Comparison of ENCODE assay signal across 11 cellular contexts in the genomic region with DNA sequence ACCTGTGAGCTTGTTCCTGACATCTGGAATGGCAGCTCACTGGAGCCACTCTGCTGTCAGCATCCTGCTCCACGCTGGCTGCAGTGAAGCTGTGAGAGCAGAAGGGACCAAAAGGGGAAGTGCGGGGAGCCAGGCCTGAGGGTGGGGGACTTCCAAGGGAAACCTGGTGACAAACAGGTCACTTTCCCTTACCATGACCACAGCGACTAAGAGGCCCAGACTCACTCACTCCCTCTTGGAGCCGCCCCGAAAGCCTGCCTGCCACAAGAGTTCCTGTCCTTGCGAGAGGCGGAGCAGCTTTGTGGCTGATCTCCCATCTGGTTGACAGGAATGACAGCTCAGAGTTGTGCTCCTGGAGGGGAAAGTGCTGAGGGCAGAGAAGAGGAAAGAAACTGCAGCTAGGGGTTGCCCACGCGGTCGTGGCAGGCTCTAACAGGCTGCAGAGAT.
A peak's percentile ranks its signal among the peaks of the same experiment; 100 is the strongest.
DNase-seq lines count a peak whose midpoint lies in the region; ATAC-seq and TF ChIP-seq lines count a peak whose summit lies in the region.
"Had no signal": no experiment of that assay in that cellular context is flagged by ENCODE, and none has a peak within 500 bp of the region (broad histone marks: within the 10 kb centered on the region; RNA-seq: fewer than 3 reads in every experiment).

No MANE protein-coding gene starts in this region.

- H3K9me3 ChIP-seq in vagina (no peaks in the 10 kb centered on the region), mucosa of descending colon (no peaks in the 10 kb centered on the region)
- no peaks in the 10 kb centered on the region for H3K9me3 ChIP-seq in CD8-positive, alpha-beta memory T cell (ENCODE audit: low read length)

- TF ChIP-seq POLR2A in vagina (IDR thresholded peaks at IDR 0.05) = no peak

- no peaks in the 10 kb centered on the region for H3K36me3 ChIP-seq in vagina
- no peaks in the 10 kb centered on the region for H3K36me3 ChIP-seq in mucosa of descending colon (ENCODE audit: low read depth)
- H3K36me3 ChIP-seq in CD8-positive, alpha-beta memory T cell (ENCODE audit: insufficient read depth, low read length) = no peaks in the 10 kb centered on the region

- H3K4me3 Mint-ChIP-seq in CD8-positive, alpha-beta memory T cell = no peak overlapping the region
- H3K4me3 Mint-ChIP-seq: activated naive CD4-positive, alpha-beta T cell treated with anti-CD3 and anti-CD28 coated beads, Interleukin-2, amount 50 U/mL, for 24 hours had no signal

- H3K4me1 ChIP-seq in vagina = no peaks in the 10 kb centered on the region
- H3K4me1 ChIP-seq in mucosa of descending colon (ENCODE audit: low read depth) = no peaks in the 10 kb centered on the region
- H3K4me1 ChIP-seq in CD8-positive, alpha-beta memory T cell (ENCODE audit: insufficient read depth, low read length) = no peaks in the 10 kb centered on the region

- H3K27me3 Mint-ChIP-seq in CD8-positive, alpha-beta memory T cell = peaks cover 0 to 4% of the 10 kb centered on the region in 2 donors

- H3K27ac Mint-ChIP-seq in CD8-positive, alpha-beta memory T cell = no peak overlapping the region
- H3K27ac Mint-ChIP-seq: activated naive CD4-positive, alpha-beta T cell treated with anti-CD3 and anti-CD28 coated beads, Interleukin-2, amount 50 U/mL, for 24 hours had no signal

- H3K4me1 Mint-ChIP-seq in CD8-positive, alpha-beta memory T cell = no peaks in the 10 kb centered on the region
- H3K4me1 Mint-ChIP-seq: activated naive CD4-positive, alpha-beta T cell treated with anti-CD3 and anti-CD28 coated beads, Interleukin-2, amount 50 U/mL, for 24 hours had no signal

- DNase-seq in stimulated activated CD4-positive, alpha-beta T cell treated with anti-CD3 and anti-CD28 coated beads, Interleukin-15, amount 100 ng/mL, for 24 hours = peak; percentile 7
- DNase-seq in stimulated activated CD4-positive, alpha-beta T cell treated with anti-CD3 and anti-CD28 coated beads, Interleukin-4, amount 100 ng/mL, for 1 hour = no peak
- DNase-seq in NCI-H82 treated with DMSO at 0.1 percent for 48 hours (lab: John Stamatoyannopoulos, UW; ENCODE audit: unreplicated experiment) (peak; percentile 37), vagina (ENCODE audit: extremely low spot score in 2 of 2) (no peak), mucosa of descending colon (no peak)
- no peak for DNase-seq in activated CD8-positive, alpha-beta memory T cell treated with anti-CD3 and anti-CD28 coated beads, Interleukin-2, amount 50 U/mL, for 48 hours
- DNase-seq in CD8-positive, alpha-beta memory T cell = no peak
- DNase-seq: DND-41, NCI-H345 had no signal

- CTCF ChIA-PET in CD8-positive, alpha-beta memory T cell (lab: Charles Lee) = no interaction called here

- TF ChIP-seq CTCF in vagina (IDR thresholded peaks at IDR 0.05) (no peak), mucosa of descending colon (IDR thresholded peaks at IDR 0.05) (no peak)

- no peaks in the 10 kb centered on the region for H3K27me3 ChIP-seq in vagina
- no peaks in the 10 kb centered on the region for H3K27me3 ChIP-seq in CD8-positive, alpha-beta memory T cell (ENCODE audit: insufficient read depth, low read length, poor library complexity, severe bottlenecking)

- ATAC-seq in HG02763 (IDR thresholded peaks at IDR 0.05; ENCODE audit: unreplicated experiment) (peak; percentile 93), mucosa of descending colon (no peak)

- intact Hi-C loops in vagina (cut with DNase I) (no loop called here), mucosa of descending colon (cut with DNase I, micrococcal nuclease) (no loop called here)

- H3K27ac ChIP-seq in vagina = no peak overlapping the region
- no peak overlapping the region for H3K27ac ChIP-seq in CD8-positive, alpha-beta memory T cell (ENCODE audit: low read depth, low read length)

- H3K36me3 Mint-ChIP-seq in CD8-positive, alpha-beta memory T cell = no peaks in the 10 kb centered on the region
- H3K36me3 Mint-ChIP-seq: activated naive CD4-positive, alpha-beta T cell treated with anti-CD3 and anti-CD28 coated beads, Interleukin-2, amount 50 U/mL, for 24 hours had no signal

- H3K4me3 ChIP-seq in vagina (no peak overlapping the region), mucosa of descending colon (no peak overlapping the region)
- H3K4me3 ChIP-seq in CD8-positive, alpha-beta memory T cell (ENCODE audit: low read length) = no peak overlapping the region

- H3K9me3 Mint-ChIP-seq in CD8-positive, alpha-beta memory T cell = peaks cover 0 to 2% (median 1%) of the 10 kb centered on the region in 5 donors
- H3K9me3 Mint-ChIP-seq: activated naive CD4-positive, alpha-beta T cell treated with anti-CD3 and anti-CD28 coated beads, Interleukin-2, amount 50 U/mL, for 24 hours had no signal

- POLR2A ChIA-PET in CD8-positive, alpha-beta memory T cell (lab: Charles Lee) = no interaction called here

Comparison
In these comparisons a context has a peak if more than half of its experiments do, and no peak if none do; other contexts are left out.
1. DNase-seq: peak in stimulated activated CD4-positive, alpha-beta T cell treated with anti-CD3 and anti-CD28 coated beads, Interleukin-15, amount 100 ng/mL, for 24 hours (single experiment) and NCI-H82 treated with DMSO at 0.1 percent for 48 hours (single experiment); none in stimulated activated CD4-positive, alpha-beta T cell treated with anti-CD3 and anti-CD28 coated beads, Interleukin-4, amount 100 ng/mL, for 1 hour (single experiment), vagina (0 of 2), mucosa of descending colon (0 of 3), activated CD8-positive, alpha-beta memory T cell treated with anti-CD3 and anti-CD28 coated beads, Interleukin-2, amount 50 U/mL, for 48 hours (single experiment) and CD8-positive, alpha-beta memory T cell (0 of 5).